ENCODE assay signal across 8 cellular contexts in genomic region chr1:41898191-41898713, GRCh38. TPM values are rescaled to one million over a fixed set of nuclear protein-coding genes. Genes with fewer than 3 reads are reported as not detected.
DNase-seq lines count a peak whose midpoint lies in the region; ATAC-seq and TF ChIP-seq lines count a peak whose summit lies in the region.

No MANE protein-coding gene starts in this region.

- peak overlapping the region; percentile 78 for H3K4me3 Mint-ChIP-seq in CD4-positive, alpha-beta T cell
- H3K4me3 Mint-ChIP-seq in activated naive CD8-positive, alpha-beta T cell treated with anti-CD3 and anti-CD28 coated beads for 36 hours = peak overlapping the region; percentile 18
- H3K4me3 Mint-ChIP-seq in nephron = no peak overlapping the region

- H3K27ac Mint-ChIP-seq in CD4-positive, alpha-beta T cell = peak overlapping the region; percentile 98
- peak overlapping the region; percentile 84 for H3K27ac Mint-ChIP-seq in activated naive CD8-positive, alpha-beta T cell treated with anti-CD3 and anti-CD28 coated beads for 36 hours
- H3K27ac Mint-ChIP-seq in nephron = peak overlapping the region; percentile 39 to 72 (median 49)

- in situ Hi-C loops in brain microvascular endothelial cell (cut with HindIII; ENCODE audit: low pct_ligation_motif_present, low sequenced_read_pairs) = no loop called here

- no peaks in the 10 kb centered on the region for H3K36me3 Mint-ChIP-seq in CD4-positive, alpha-beta T cell (ENCODE audit: low read depth)
- H3K36me3 Mint-ChIP-seq in activated naive CD8-positive, alpha-beta T cell treated with anti-CD3 and anti-CD28 coated beads for 36 hours = no peaks in the 10 kb centered on the region
- no peaks in the 10 kb centered on the region for H3K36me3 Mint-ChIP-seq in nephron (ENCODE audit: low read depth)

- peak; percentile 50 to 89 (median 72) for DNase-seq in CD4-positive, alpha-beta T cell
- DNase-seq in T-helper 1 cell = peak; percentile 39 to 94 (median 56)
- peak; percentile 65 for DNase-seq in activated naive CD8-positive, alpha-beta T cell treated with anti-CD3 and anti-CD28 coated beads for 36 hours
- no peak for DNase-seq in brain microvascular endothelial cell

- peaks cover 91% of the 10 kb centered on the region for H3K4me1 Mint-ChIP-seq in CD4-positive, alpha-beta T cell (ENCODE audit: low read depth)
- H3K4me1 Mint-ChIP-seq in activated naive CD8-positive, alpha-beta T cell treated with anti-CD3 and anti-CD28 coated beads for 36 hours = peaks cover 47% of the 10 kb centered on the region
- peaks cover 45% of the 10 kb centered on the region for H3K4me1 Mint-ChIP-seq in nephron

- H3K9me3 Mint-ChIP-seq in CD4-positive, alpha-beta T cell = no peaks in the 10 kb centered on the region
- no peaks in the 10 kb centered on the region for H3K9me3 Mint-ChIP-seq in activated naive CD8-positive, alpha-beta T cell treated with anti-CD3 and anti-CD28 coated beads for 36 hours
- no peaks in the 10 kb centered on the region for H3K9me3 Mint-ChIP-seq in nephron

- no peaks in the 10 kb centered on the region for H3K9me3 ChIP-seq in CD4-positive, alpha-beta T cell (ENCODE audit: control insufficient read depth, low read length)

- CTCF ChIA-PET in CD4-positive, alpha-beta T cell (lab: Charles Lee) = no interaction called here

- no peak for TF ChIP-seq CTCF in CD4-positive, alpha-beta T cell (IDR thresholded peaks at IDR 0.05)
- TF ChIP-seq CTCF in nephron (IDR thresholded peaks at IDR 0.05; ENCODE audit: unreplicated experiment in 3 of 3) (no peak), brain microvascular endothelial cell (IDR thresholded peaks at IDR 0.05; ENCODE audit: low read depth, low read length, missing control alignments) (no peak)

- H3K36me3 ChIP-seq in brain microvascular endothelial cell (replicated peaks) = no peaks in the 10 kb centered on the region

- POLR2A ChIA-PET in CD4-positive, alpha-beta T cell (lab: Charles Lee) = interaction anchor here (0.6 to 2.4 kb wide), 5 partner anchors 13 to 235 kb away, joined by 3 to 31 read pairs (median 3); partner anchors contain the start of gene HIVEP3

- H3K27ac ChIP-seq in CD4-positive, alpha-beta T cell (ENCODE audit: low read depth, low read length) = peak overlapping the region; percentile 59
- no peak overlapping the region for H3K27ac ChIP-seq in brain microvascular endothelial cell

- no peaks in the 10 kb centered on the region for H3K27me3 ChIP-seq in CD4-positive, alpha-beta T cell (ENCODE audit: control insufficient read depth, insufficient read depth, low read length)
- no peaks in the 10 kb centered on the region for H3K27me3 ChIP-seq in brain microvascular endothelial cell (replicated peaks)

- no peak overlapping the region for H3K4me3 ChIP-seq in brain microvascular endothelial cell (ENCODE audit: low read depth, low read length)

- intact Hi-C loops in CD4-positive, alpha-beta T cell (cut with DNase I, micrococcal nuclease) = loop anchor here (1.0 to 10.0 kb wide), 3 partner anchors 16 to 139 kb away; no protein-coding TSS in a partner anchor

- H3K27me3 Mint-ChIP-seq in CD4-positive, alpha-beta T cell = no peaks in the 10 kb centered on the region
- no peaks in the 10 kb centered on the region for H3K27me3 Mint-ChIP-seq in activated naive CD8-positive, alpha-beta T cell treated with anti-CD3 and anti-CD28 coated beads for 36 hours
- H3K27me3 Mint-ChIP-seq in nephron (ENCODE audit: low read depth) = no peaks in the 10 kb centered on the region

- peak; percentile 96 for ATAC-seq in CD4-positive, alpha-beta T cell (ENCODE audit: poor library complexity)
- ATAC-seq in GM21515 (IDR thresholded peaks at IDR 0.05; ENCODE audit: unreplicated experiment) (no peak), GM21825 (IDR thresholded peaks at IDR 0.05; ENCODE audit: unreplicated experiment) (no peak), HG02610 (IDR thresholded peaks at IDR 0.05; ENCODE audit: unreplicated experiment) (no peak)

RNA-seq across cellular contexts. Expression of gene HIVEP3, which starts 20.5 kb away (rescaled TPM):
- total RNA-seq in CD4-positive, alpha-beta T cell = 1 to 10 TPM; 5.1 to 5.4 TPM
- 10 to 100 TPM; 19.4 to 21.3 TPM for total RNA-seq in activated naive CD8-positive, alpha-beta T cell treated with anti-CD3 and anti-CD28 coated beads for 36 hours

Comparison
In these comparisons a context has a peak if more than half of its experiments do, and no peak if none do; other contexts are left out.
1. H3K4me3 Mint-ChIP-seq: peak in CD4-positive, alpha-beta T cell (single experiment) and activated naive CD8-positive, alpha-beta T cell treated with anti-CD3 and anti-CD28 coated beads for 36 hours (single experiment); none in nephron (0 of 3).
2. Peak in every context shown above with its lines, with median percentiles within 50 percentile points of each other: H3K27ac Mint-ChIP-seq.